ENCODE assay signal across 19 cellular contexts in the genomic region with DNA sequence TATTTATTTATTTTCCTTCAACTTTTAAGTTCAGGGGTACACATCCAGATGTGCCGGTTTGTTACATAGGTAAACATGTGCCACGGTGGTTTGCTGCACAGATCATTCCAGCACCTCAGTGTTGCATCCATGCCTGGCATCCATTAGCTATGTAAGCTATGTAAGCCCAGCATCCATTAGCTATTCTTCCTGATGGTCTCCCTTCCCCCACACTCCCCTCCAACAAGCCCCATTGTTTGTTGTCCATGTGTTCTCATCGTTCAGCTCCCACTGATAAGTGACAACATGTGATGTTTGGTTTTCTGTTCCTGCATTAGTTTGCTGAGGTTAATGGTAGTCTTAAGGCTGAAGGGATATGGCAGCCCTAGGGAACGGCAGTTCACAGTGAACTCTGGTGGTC.
"Had no signal": no experiment of that assay in that cellular context is flagged by ENCODE, and none has a peak within 500 bp of the region (broad histone marks: within the 10 kb centered on the region; RNA-seq: fewer than 3 reads in every experiment).

No MANE protein-coding gene starts in this region.

- H3K27me3 Mint-ChIP-seq: effector memory CD8-positive, alpha-beta T cell; naive B cell; T-cell had no signal

- H3K36me3 Mint-ChIP-seq: naive B cell, T-cell had no signal

- H3K36me3 ChIP-seq: neutrophil, suprapubic skin, upper lobe of left lung had no signal

- H3K27ac Mint-ChIP-seq: effector memory CD8-positive, alpha-beta T cell; naive B cell; T-cell had no signal

- DNase-seq: activated CD4-positive, alpha-beta T cell treated with anti-CD3 and anti-CD28 coated beads for 1 hour; activated CD4-positive, alpha-beta T cell treated with anti-CD3 and anti-CD28 coated beads, Interleukin-2, amount 50 U/mL, for 4 hours; activated naive CD4-positive, alpha-beta T cell treated with Interleukin-2 at 50 U/mL for 16 hours; activated T-cell treated with anti-CD3 and anti-CD28 coated beads for 4 hours; aorta; dermis blood vessel endothelial cell; effector memory CD8-positive, alpha-beta T cell; foreskin keratinocyte; naive B cell; posterior cingulate gyrus; retina; stimulated activated naive CD8-positive, alpha-beta T cell treated with anti-CD3 and anti-CD28 coated beads, Interleukin-15, Interleukin-2, amounts not matched to agents 100 U/mL and 50 U/mL, for 24 hours; T-cell; T-helper 9 cell; upper lobe of left lung had no signal

- ATAC-seq: effector memory CD8-positive, alpha-beta T cell; foreskin keratinocyte; stimulated activated naive CD8-positive, alpha-beta T cell treated with anti-CD3 and anti-CD28 coated beads, Interleukin-15, Interleukin-2, amounts not matched to agents 100 U/mL and 50 U/mL, for 24 hours; T-cell had no signal

- H3K9me3 ChIP-seq: breast epithelium, neutrophil, suprapubic skin, upper lobe of left lung had no signal

- H3K4me3 ChIP-seq: breast epithelium, skin epidermis, suprapubic skin, upper lobe of left lung had no signal

- H3K4me1 ChIP-seq: breast epithelium, foreskin keratinocyte, suprapubic skin, upper lobe of left lung had no signal

- H3K4me1 Mint-ChIP-seq: naive B cell, T-cell had no signal

- H3K4me3 Mint-ChIP-seq: effector memory CD8-positive, alpha-beta T cell; T-cell had no signal

- H3K27me3 ChIP-seq: breast epithelium, foreskin keratinocyte, neutrophil, suprapubic skin, upper lobe of left lung had no signal
